ENCODE assay signal across 1 cellular context in genomic region chr10:22325948-22326702, GRCh38.
TF ChIP-seq lines count a peak whose summit lies in the region.

No MANE protein-coding gene starts in this region.

TF ChIP-seq in endothelial cell of umbilical vein, 7 proteins besides CTCF, POLR2A, EP300 and RAD21 (continued from another document):
- TF ChIP-seq JUN (IDR thresholded peaks at IDR 0.05; ENCODE audit: borderline replicate concordance, insufficient read depth, insufficient read length, low read depth) (no peak), POLR2AphosphoS5 (IDR thresholded peaks at IDR 0.05; ENCODE audit: insufficient read depth, low read depth, low read length) (no peak), MYC (IDR thresholded peaks at IDR 0.05; ENCODE audit: low read depth, low read length) (no peak), EZH2 (IDR thresholded peaks at IDR 0.05; ENCODE audit: borderline replicate concordance, low read depth, low read length, severe bottlenecking) (no peak), FOS (IDR thresholded peaks at IDR 0.05; ENCODE audit: borderline replicate concordance, insufficient read depth, low read length) (no peak), GATA2 (IDR thresholded peaks at IDR 0.05; ENCODE audit: insufficient read depth, insufficient read length, low read depth, low read length) (no peak)
